9 cellular contexts compared by ENCODE assay signal in the genomic region with DNA sequence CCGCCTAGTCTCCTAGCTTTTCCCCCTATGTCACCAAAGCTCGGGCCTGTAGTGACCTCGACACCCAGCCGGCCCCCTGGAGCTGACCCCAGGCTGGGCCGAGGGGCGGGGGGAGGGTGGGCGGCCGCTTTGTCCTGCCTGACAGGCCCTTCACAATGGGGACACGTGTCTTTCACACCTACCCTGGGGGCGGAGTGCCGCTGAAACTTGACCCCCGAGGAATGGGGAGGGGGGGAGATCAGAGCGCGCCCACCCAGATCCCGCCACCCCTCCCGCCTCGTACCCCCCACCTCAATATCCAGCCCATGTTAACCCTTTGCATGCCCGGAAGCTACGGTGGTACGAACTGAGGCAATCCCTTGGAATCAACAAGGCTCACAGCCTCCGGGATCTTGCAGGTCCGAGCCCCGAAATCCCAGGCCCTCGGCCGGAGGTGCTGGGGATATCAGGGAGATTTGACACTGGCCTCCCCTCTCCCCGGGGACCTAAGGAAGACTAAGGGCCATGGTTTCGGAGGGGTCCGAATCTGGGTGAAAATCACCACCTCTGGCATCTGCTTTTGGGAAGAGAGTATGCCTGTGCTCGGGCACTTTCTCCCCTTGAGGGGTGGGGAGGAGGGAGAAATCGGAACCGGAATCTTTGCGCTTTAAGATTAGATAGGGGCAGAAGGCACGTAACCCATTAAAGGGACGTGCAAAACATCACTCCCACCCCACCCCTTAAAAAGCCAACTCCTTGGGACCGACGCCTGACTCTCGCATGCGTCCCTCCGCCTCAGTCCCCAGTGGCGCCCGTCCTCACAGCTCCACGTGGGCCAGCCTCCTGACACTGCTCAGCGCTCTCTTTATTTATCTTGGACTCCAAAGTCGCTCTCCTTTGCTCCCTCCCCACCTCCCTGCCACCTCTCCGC. TPM values are rescaled to one million over a fixed set of nuclear protein-coding genes. Genes with fewer than 3 reads are reported as not detected.
DNase-seq lines count a peak whose midpoint lies in the region; ATAC-seq and TF ChIP-seq lines count a peak whose summit lies in the region.
"Had no signal": no experiment of that assay in that cellular context is flagged by ENCODE, and none has a peak within 500 bp of the region (broad histone marks: within the 10 kb centered on the region; RNA-seq: fewer than 3 reads in every experiment).

No MANE protein-coding gene starts in this region.

- no peaks in the 10 kb centered on the region for H3K27me3 ChIP-seq in right atrium auricular region
- peaks cover 99% of the 10 kb centered on the region for H3K27me3 ChIP-seq in transverse colon
- no peaks in the 10 kb centered on the region for H3K27me3 ChIP-seq in prostate gland (replicated peaks; ENCODE audit: insufficient read depth)

- H3K4me1 Mint-ChIP-seq in T-helper 1 cell treated with Interleukin-12 subunit alpha and Interleukin-12 subunit beta and Interleukin-4 antibody, amounts not matched to agents 30 μg/mL and 1 μg/mL, for 36 hours (ENCODE audit: low read depth) = peaks cover 24% of the 10 kb centered on the region
- peaks cover 29% of the 10 kb centered on the region for H3K4me1 Mint-ChIP-seq in stimulated activated effector memory CD8-positive, alpha-beta T cell treated with anti-CD3 and anti-CD28 coated beads, Interleukin-12 subunit alpha, Interleukin-12 subunit beta, amount 100 ng/mL, for 72 hours

- H3K36me3 ChIP-seq in right atrium auricular region (no peaks in the 10 kb centered on the region), transverse colon (no peaks in the 10 kb centered on the region), prostate gland (no peaks in the 10 kb centered on the region)

- peak overlapping the region; percentile 37 for H3K4me3 Mint-ChIP-seq in T-helper 1 cell treated with Interleukin-12 subunit alpha and Interleukin-12 subunit beta and Interleukin-4 antibody, amounts not matched to agents 30 μg/mL and 1 μg/mL, for 36 hours
- peak overlapping the region; percentile 58 for H3K4me3 Mint-ChIP-seq in stimulated activated effector memory CD8-positive, alpha-beta T cell treated with anti-CD3 and anti-CD28 coated beads, Interleukin-12 subunit alpha, Interleukin-12 subunit beta, amount 100 ng/mL, for 72 hours

- H3K4me3 ChIP-seq in right atrium auricular region (peak overlapping the region; percentile 28 to 42), transverse colon (peak overlapping the region in 1 of 4 donors; percentile 1), prostate gland (peak overlapping the region in 1 of 2 donors; percentile 24)

- peak; percentile 22 to 26 for DNase-seq in NOMO-1 (lab: John Stamatoyannopoulos, UW; ENCODE audit: unreplicated experiment in 2 of 2)
- DNase-seq in NOMO-1 treated with dmso at 0.1 percent for 144 hours (lab: John Stamatoyannopoulos, UW; ENCODE audit: unreplicated experiment) = no peak
- no peak for DNase-seq in right atrium auricular region (ENCODE audit: low spot score)
- DNase-seq in stimulated activated effector memory CD8-positive, alpha-beta T cell treated with anti-CD3 and anti-CD28 coated beads, Interleukin-12 subunit alpha, Interleukin-12 subunit beta, amount 100 ng/mL, for 72 hours (ENCODE audit: low spot score in 2 of 2) = no peak
- DNase-seq in SIG-M5 treated with dmso at 0.1 percent for 504 hours (lab: John Stamatoyannopoulos, UW; ENCODE audit: unreplicated experiment) = no peak
- no peak for DNase-seq in transverse colon
- DNase-seq in prostate gland (ENCODE audit: low spot score) = no peak

- TF ChIP-seq EP300 in transverse colon (IDR thresholded peaks at IDR 0.05; ENCODE audit: low read depth) = no peak

- peaks cover 63% of the 10 kb centered on the region for H3K27me3 Mint-ChIP-seq in T-helper 1 cell treated with Interleukin-12 subunit alpha and Interleukin-12 subunit beta and Interleukin-4 antibody, amounts not matched to agents 30 μg/mL and 1 μg/mL, for 36 hours (ENCODE audit: low read depth)

- H3K27ac Mint-ChIP-seq in T-helper 1 cell treated with Interleukin-12 subunit alpha and Interleukin-12 subunit beta and Interleukin-4 antibody, amounts not matched to agents 30 μg/mL and 1 μg/mL, for 36 hours = no peak overlapping the region
- no peak overlapping the region for H3K27ac Mint-ChIP-seq in stimulated activated effector memory CD8-positive, alpha-beta T cell treated with anti-CD3 and anti-CD28 coated beads, Interleukin-12 subunit alpha, Interleukin-12 subunit beta, amount 100 ng/mL, for 72 hours

- H3K9me3 Mint-ChIP-seq in T-helper 1 cell treated with Interleukin-12 subunit alpha and Interleukin-12 subunit beta and Interleukin-4 antibody, amounts not matched to agents 30 μg/mL and 1 μg/mL, for 36 hours = no peaks in the 10 kb centered on the region
- H3K9me3 Mint-ChIP-seq in stimulated activated effector memory CD8-positive, alpha-beta T cell treated with anti-CD3 and anti-CD28 coated beads, Interleukin-12 subunit alpha, Interleukin-12 subunit beta, amount 100 ng/mL, for 72 hours = no peaks in the 10 kb centered on the region

- intact Hi-C loops in transverse colon (cut with DNase I; ENCODE audit: low total_unique reads) (loop anchor here (10.0 kb wide), 1 partner anchor 179 kb away; no protein-coding TSS in a partner anchor), prostate gland (cut with DNase I) (loop anchor here (10.0 kb wide), 1 partner anchor 79 kb away; no protein-coding TSS in a partner anchor)

- H3K36me3 Mint-ChIP-seq in T-helper 1 cell treated with Interleukin-12 subunit alpha and Interleukin-12 subunit beta and Interleukin-4 antibody, amounts not matched to agents 30 μg/mL and 1 μg/mL, for 36 hours (ENCODE audit: low read depth) = peaks cover 2% of the 10 kb centered on the region
- H3K36me3 Mint-ChIP-seq in stimulated activated effector memory CD8-positive, alpha-beta T cell treated with anti-CD3 and anti-CD28 coated beads, Interleukin-12 subunit alpha, Interleukin-12 subunit beta, amount 100 ng/mL, for 72 hours = no peaks in the 10 kb centered on the region

- no peak for TF ChIP-seq CTCF in right atrium auricular region (IDR thresholded peaks at IDR 0.05)
- no peak for TF ChIP-seq CTCF in transverse colon (IDR thresholded peaks at IDR 0.05)
- TF ChIP-seq CTCF in prostate gland (IDR thresholded peaks at IDR 0.05) = no peak

- in situ Hi-C loops in transverse colon (cut with MboI; ENCODE audit: low pct_ligation_motif_present in 1 of 4, low pct_unique_long_range_greater_than_20kb in 1 of 4, low sequenced_read_pairs in 3 of 4) = loop anchor here in 1 of 4 donors (25.0 kb wide), 1 partner anchor 116 kb away; no protein-coding TSS in a partner anchor

- no peak for TF ChIP-seq POLR2A in transverse colon (IDR thresholded peaks at IDR 0.05)
- no peak for TF ChIP-seq POLR2A in prostate gland (IDR thresholded peaks at IDR 0.05)

- H3K9me3 ChIP-seq in right atrium auricular region (no peaks in the 10 kb centered on the region), transverse colon (no peaks in the 10 kb centered on the region), prostate gland (no peaks in the 10 kb centered on the region)

- H3K27ac ChIP-seq in right atrium auricular region (no peak overlapping the region), transverse colon (no peak overlapping the region), prostate gland (no peak overlapping the region)

- WGBS in transverse colon (ENCODE audit: low coverage in 1 of 2), 2 donors = 0 to 5% methylated on average over 2 to 31 of the region's 45 CpGs
- 2% methylated on average over 45 of the region's 45 CpGs for WGBS in prostate gland

- ATAC-seq in stimulated activated effector memory CD8-positive, alpha-beta T cell treated with anti-CD3 and anti-CD28 coated beads, Interleukin-12 subunit alpha, Interleukin-12 subunit beta, amount 100 ng/mL, for 72 hours = no peak

- H3K4me1 ChIP-seq in right atrium auricular region (peaks cover 0 to 56% of the 10 kb centered on the region in 2 donors), transverse colon (peaks cover 14 to 50% (median 41%) of the 10 kb centered on the region in 4 donors), prostate gland (replicated peaks) (peaks cover 5% of the 10 kb centered on the region)

RNA-seq across cellular contexts. Expression of a gene that starts 2.6 kb away (rescaled TPM):
- total RNA-seq in right atrium auricular region = 1 to 10 TPM in 1 of 2 donors, not detected in 1; 1.5 TPM
- not detected for total RNA-seq in transverse colon
- 1 to 10 TPM; 1.3 to 6.3 TPM for total RNA-seq in prostate gland
- total RNA-seq: T-helper 2 cell treated with Interferon-gamma antibody and Interleukin-4, amounts not matched to agents 100 ng/mL and 5 ng/mL, for 36 hours had no signal

Comparison
In these comparisons a context has a peak if more than half of its experiments do, and no peak if none do; other contexts are left out.
1. DNase-seq: peak in NOMO-1 (2 of 2); none in NOMO-1 treated with dmso at 0.1 percent for 144 hours (single experiment), right atrium auricular region (single experiment), stimulated activated effector memory CD8-positive, alpha-beta T cell treated with anti-CD3 and anti-CD28 coated beads, Interleukin-12 subunit alpha, Interleukin-12 subunit beta, amount 100 ng/mL, for 72 hours (0 of 2), SIG-M5 treated with dmso at 0.1 percent for 504 hours (single experiment), transverse colon (single experiment) and prostate gland (single experiment).